8 cellular contexts compared by ENCODE assay signal in genomic region chr19:1406496-1406817, GRCh38. TPM values are rescaled to one million over a fixed set of nuclear protein-coding genes. Genes with fewer than 3 reads are reported as not detected.
DNase-seq lines count a peak whose midpoint lies in the region; ATAC-seq, FAIRE-seq and TF ChIP-seq lines count a peak whose summit lies in the region.

No MANE protein-coding gene starts in this region.

- peak overlapping the region; percentile 22 for H2AFZ ChIP-seq in keratinocyte (ENCODE audit: control insufficient read depth, low read length)

- peaks cover 2% of the 10 kb centered on the region for H3K9me1 ChIP-seq in keratinocyte (ENCODE audit: control insufficient read depth, extremely low read depth, insufficient read depth, low read length)

- H3K4me1 Mint-ChIP-seq in activated T-cell treated with anti-CD3 and anti-CD28 coated beads, Interleukin-2, amount 50 U/mL, for 72 hours (ENCODE audit: low read depth) = peaks cover 44% of the 10 kb centered on the region

- H3K36me3 Mint-ChIP-seq in activated T-cell treated with anti-CD3 and anti-CD28 coated beads, Interleukin-2, amount 50 U/mL, for 72 hours (ENCODE audit: insufficient read depth in 2 of 2) = peaks cover 2 to 8% of the 10 kb centered on the region in 2 donors
- H3K36me3 Mint-ChIP-seq in activated naive CD4-positive, alpha-beta T cell treated with anti-CD3 and anti-CD28 coated beads, Interleukin-2, amount 50 U/mL, for 72 hours = peaks cover 20 to 24% of the 10 kb centered on the region in 2 donors

- peak overlapping the region; percentile 60 for H3K4me2 ChIP-seq in keratinocyte (ENCODE audit: control insufficient read depth, extremely low read depth, insufficient read depth, low read depth, low read length)

- peak overlapping the region; percentile 51 for H3K27ac ChIP-seq in keratinocyte (ENCODE audit: control insufficient read depth, insufficient read depth, low read length)
- peak overlapping the region; percentile 26 to 79 for H3K27ac ChIP-seq in testis

- no peak for DNase-seq in activated T-cell treated with anti-CD3 and anti-CD28 coated beads, Interleukin-2, amount 50 U/mL, for 72 hours
- DNase-seq in activated T-cell treated with anti-CD3 and anti-CD28 coated beads for 4 hours = no peak
- no peak for DNase-seq in activated naive CD4-positive, alpha-beta T cell treated with anti-CD3 and anti-CD28 coated beads, Interleukin-2, amount 50 U/mL, for 72 hours (ENCODE audit: low spot score in 2 of 2)
- DNase-seq in keratinocyte (ENCODE audit: low read depth, low spot score) = no peak
- DNase-seq in testis = no peak
- DNase-seq in KBM-7 = no peak

- in situ Hi-C loops in KBM-7 (cut with MboI; ENCODE audit: low pct_unique_long_range_greater_than_20kb, low sequenced_read_pairs) = no loop called here

- no peaks in the 10 kb centered on the region for H3K9me3 Mint-ChIP-seq in activated T-cell treated with anti-CD3 and anti-CD28 coated beads, Interleukin-2, amount 50 U/mL, for 72 hours
- H3K9me3 Mint-ChIP-seq in activated naive CD4-positive, alpha-beta T cell treated with anti-CD3 and anti-CD28 coated beads, Interleukin-2, amount 50 U/mL, for 72 hours = no peaks in the 10 kb centered on the region

- H3K4me3 Mint-ChIP-seq in activated T-cell treated with anti-CD3 and anti-CD28 coated beads, Interleukin-2, amount 50 U/mL, for 72 hours = peak overlapping the region; percentile 75 to 85

- H3K4me1 ChIP-seq in keratinocyte (ENCODE audit: control insufficient read depth, extremely low read depth, insufficient read depth, low read length) (peaks cover 43% of the 10 kb centered on the region), testis (peaks cover 49% of the 10 kb centered on the region)

- WGBS in testis, 2 donors = 27 to 29% methylated on average over 13 to 15 of the region's 15 CpGs

- peaks cover 27% of the 10 kb centered on the region for H4K20me1 ChIP-seq in keratinocyte (ENCODE audit: control insufficient read depth, extremely low read depth, insufficient read depth, low read length)

- peak overlapping the region; percentile 68 for H3K9ac ChIP-seq in keratinocyte (ENCODE audit: control insufficient read depth, extremely low read depth, insufficient read depth, low read length)

- peaks cover 7% of the 10 kb centered on the region for H3K27me3 Mint-ChIP-seq in activated T-cell treated with anti-CD3 and anti-CD28 coated beads, Interleukin-2, amount 50 U/mL, for 72 hours (ENCODE audit: low read depth)

- TF ChIP-seq CTCF in keratinocyte (optimal IDR thresholded peaks at IDR 0.05 in 1 of 3, IDR thresholded peaks at IDR 0.05 in 1 of 3, conservative IDR thresholded peaks at IDR 0.05 in 1 of 3; ENCODE audit: extremely low read depth in 1 of 3, insufficient read depth in 2 of 3, low read length in 3 of 3) = no peak
- TF ChIP-seq CTCF in testis (IDR thresholded peaks at IDR 0.05) = no peak

- peak overlapping the region; percentile 13 for H3K27ac Mint-ChIP-seq in activated T-cell treated with anti-CD3 and anti-CD28 coated beads, Interleukin-2, amount 50 U/mL, for 72 hours
- peak overlapping the region; percentile 60 to 87 for H3K27ac Mint-ChIP-seq in activated naive CD4-positive, alpha-beta T cell treated with anti-CD3 and anti-CD28 coated beads, Interleukin-2, amount 50 U/mL, for 72 hours

- H3K27me3 ChIP-seq in keratinocyte (ENCODE audit: control insufficient read depth, extremely low read depth, insufficient read depth, low read length) (no peaks in the 10 kb centered on the region), testis (no peaks in the 10 kb centered on the region)

- no peak for TF ChIP-seq POLR2A in testis (IDR thresholded peaks at IDR 0.05)

- peaks cover 37% of the 10 kb centered on the region for H3K79me2 ChIP-seq in keratinocyte (ENCODE audit: control insufficient read depth, insufficient read depth, low read length)

- H3K9me3 ChIP-seq in keratinocyte (ENCODE audit: control insufficient read depth, low read depth, low read length) = no peaks in the 10 kb centered on the region
- H3K9me3 ChIP-seq in testis = no peaks in the 10 kb centered on the region

- H3K36me3 ChIP-seq in keratinocyte (ENCODE audit: control insufficient read depth in 2 of 2, extremely low read depth in 1 of 2, insufficient read depth in 2 of 2, low read length in 2 of 2) = peaks cover 4 to 10% of the 10 kb centered on the region in 2 experiments
- no peaks in the 10 kb centered on the region for H3K36me3 ChIP-seq in testis (ENCODE audit: low read depth, missing control alignments)

- FAIRE-seq in keratinocyte (lab: Jason Lieb, UNC) = no peak

- no peak for ATAC-seq in activated T-cell treated with anti-CD3 and anti-CD28 coated beads, Interleukin-2, amount 50 U/mL, for 72 hours (replicated peaks in 1 of 2)
- no peak for ATAC-seq in activated naive CD4-positive, alpha-beta T cell treated with anti-CD3 and anti-CD28 coated beads, Interleukin-2, amount 50 U/mL, for 72 hours
- ATAC-seq in GM18519 (IDR thresholded peaks at IDR 0.05; ENCODE audit: low FRiP score, unreplicated experiment) (no peak), HG02981 (IDR thresholded peaks at IDR 0.05; ENCODE audit: unreplicated experiment) (no peak)

- intact Hi-C loops in testis (cut with DNase I; ENCODE audit: low total_unique reads) = no loop called here

- dilution Hi-C loops in keratinocyte (cut with MboI; ENCODE audit: extremely low pct_ligation_motif_present, low sequenced_read_pairs) = no loop called here

- H3K4me3 ChIP-seq in keratinocyte (ENCODE audit: control insufficient read depth in 2 of 3, extremely low read depth in 1 of 3, insufficient read depth in 2 of 3, low read depth in 1 of 3, low read length in 3 of 3) (peak overlapping the region; percentile 46 to 69 (median 57)), testis (peak overlapping the region in 1 of 2 donors; percentile 60)

RNA-seq across cellular contexts. Expression of gene DAZAP1, which starts 0.9 kb away (rescaled TPM):
- total RNA-seq in activated T-cell treated with anti-CD3 and anti-CD28 coated beads, Interleukin-2, amount 50 U/mL, for 72 hours = 100 to 1,000 TPM; 219 to 252 TPM
- 100 to 1,000 TPM; 194 to 298 TPM for total RNA-seq in activated naive CD4-positive, alpha-beta T cell treated with anti-CD3 and anti-CD28 coated beads, Interleukin-2, amount 50 U/mL, for 72 hours
- polyA plus RNA-seq in keratinocyte (56.4 to 99.2 TPM (median 71.6 TPM) in 3 replicates), testis (ENCODE audit: insufficient read depth, low read depth, low replicate concordance) (215 TPM)
- 75.7 TPM for polyA plus RNA-seq in keratinocyte (2011; ENCODE audit: low read depth)
- polyA plus RNA-seq in keratinocyte (2011; cell fraction: cytosol; rRNA removed) = 33.6 and 50.2 TPM in 2 replicates
- polyA plus RNA-seq in keratinocyte (2011; cell fraction: nucleus; rRNA removed) = 72.0 and 80.3 TPM in 2 replicates
- 35.2 and 91.1 TPM in 2 replicates for polyA plus RNA-seq in keratinocyte (2012; ENCODE audit: low replicate concordance)
- 24.9 to 70.2 TPM (median 27.3 TPM) in 3 replicates for polyA minus RNA-seq in keratinocyte
- 40.5 TPM for polyA minus RNA-seq in keratinocyte (2011; cell fraction: cytosol; rRNA and poly(A)+ RNA removed)
- 20.7 and 38.5 TPM in 2 replicates for polyA minus RNA-seq in keratinocyte (2011; cell fraction: nucleus; rRNA and poly(A)+ RNA removed)
- total RNA-seq in testis = 10 to 100 TPM; 97.9 to 99.6 TPM

RNA-seq across cellular contexts. Expression of gene GAMT, which starts 5.1 kb away (rescaled TPM):
- total RNA-seq in activated T-cell treated with anti-CD3 and anti-CD28 coated beads, Interleukin-2, amount 50 U/mL, for 72 hours = 10 to 100 TPM; 13.6 to 17.7 TPM
- total RNA-seq in activated naive CD4-positive, alpha-beta T cell treated with anti-CD3 and anti-CD28 coated beads, Interleukin-2, amount 50 U/mL, for 72 hours = 10 to 100 TPM in 1 of 2 donors, 1 to 10 TPM in 1; 4.2 to 30.2 TPM
- 5.7 to 15.6 TPM (median 7.6 TPM) in 3 replicates for polyA plus RNA-seq in keratinocyte
- polyA plus RNA-seq in keratinocyte (2011; ENCODE audit: low read depth) = 2.3 TPM
- polyA plus RNA-seq in keratinocyte (2011; cell fraction: cytosol; rRNA removed) = 5.4 and 11.0 TPM in 2 replicates
- polyA plus RNA-seq in keratinocyte (2011; cell fraction: nucleus; rRNA removed) = 2.8 and 4.4 TPM in 2 replicates
- polyA plus RNA-seq in keratinocyte (2012; ENCODE audit: low replicate concordance) = 7.6 and 8.1 TPM in 2 replicates
- 3.4 to 8.3 TPM (median 7.1 TPM) in 3 replicates for polyA minus RNA-seq in keratinocyte
- 12.1 TPM for polyA minus RNA-seq in keratinocyte (2011; cell fraction: cytosol; rRNA and poly(A)+ RNA removed)
- polyA minus RNA-seq in keratinocyte (2011; cell fraction: nucleus; rRNA and poly(A)+ RNA removed) = 1.3 and 1.5 TPM in 2 replicates
- 100 to 1,000 TPM; 144 to 191 TPM for total RNA-seq in testis
- polyA plus RNA-seq in testis (ENCODE audit: insufficient read depth, low read depth, low replicate concordance) = 92.2 TPM

RNA-seq across cellular contexts. Expression of gene NDUFS7, which starts 22.8 kb away (rescaled TPM):
- 100 to 1,000 TPM in 1 of 2 donors, 10 to 100 TPM in 1; 96.5 to 107 TPM for total RNA-seq in activated T-cell treated with anti-CD3 and anti-CD28 coated beads, Interleukin-2, amount 50 U/mL, for 72 hours
- 100 to 1,000 TPM in 1 of 2 donors, 10 to 100 TPM in 1; 89.4 to 105 TPM for total RNA-seq in activated naive CD4-positive, alpha-beta T cell treated with anti-CD3 and anti-CD28 coated beads, Interleukin-2, amount 50 U/mL, for 72 hours
- polyA plus RNA-seq in keratinocyte (23.2 to 52.1 TPM (median 41.3 TPM) in 3 replicates), testis (ENCODE audit: insufficient read depth, low read depth, low replicate concordance) (172 TPM)
- 11.3 TPM for polyA plus RNA-seq in keratinocyte (2011; ENCODE audit: low read depth)
- 24.0 and 90.4 TPM in 2 replicates for polyA plus RNA-seq in keratinocyte (2011; cell fraction: cytosol; rRNA removed)
- polyA plus RNA-seq in keratinocyte (2011; cell fraction: nucleus; rRNA removed) = 28.1 and 45.9 TPM in 2 replicates
- 53.3 and 67.2 TPM in 2 replicates for polyA plus RNA-seq in keratinocyte (2012; ENCODE audit: low replicate concordance)
- 23.6 to 24.5 TPM (median 24.1 TPM) in 3 replicates for polyA minus RNA-seq in keratinocyte
- 179 TPM for polyA minus RNA-seq in keratinocyte (2011; cell fraction: cytosol; rRNA and poly(A)+ RNA removed)
- 21.3 and 24.1 TPM in 2 replicates for polyA minus RNA-seq in keratinocyte (2011; cell fraction: nucleus; rRNA and poly(A)+ RNA removed)
- total RNA-seq in testis = 100 to 1,000 TPM; 170 to 176 TPM

RNA-seq across cellular contexts. Expression of gene RPS15, which starts 31.7 kb away (rescaled TPM):
- 1,000 to 10,000 TPM; 1,293 to 1,490 TPM for total RNA-seq in activated T-cell treated with anti-CD3 and anti-CD28 coated beads, Interleukin-2, amount 50 U/mL, for 72 hours
- total RNA-seq in activated naive CD4-positive, alpha-beta T cell treated with anti-CD3 and anti-CD28 coated beads, Interleukin-2, amount 50 U/mL, for 72 hours = 1,000 to 10,000 TPM; 1,495 to 1,747 TPM
- polyA plus RNA-seq in keratinocyte = 795 to 1,391 TPM (median 803 TPM) in 3 replicates
- polyA plus RNA-seq in keratinocyte (2011; ENCODE audit: low read depth) = 362 TPM
- polyA plus RNA-seq in keratinocyte (2011; cell fraction: cytosol; rRNA removed) = 749 and 1,693 TPM in 2 replicates
- 422 and 446 TPM in 2 replicates for polyA plus RNA-seq in keratinocyte (2011; cell fraction: nucleus; rRNA removed)
- 1,800 and 1,869 TPM in 2 replicates for polyA plus RNA-seq in keratinocyte (2012; ENCODE audit: low replicate concordance)
- 373 to 635 TPM (median 449 TPM) in 3 replicates for polyA minus RNA-seq in keratinocyte
- 1,642 TPM for polyA minus RNA-seq in keratinocyte (2011; cell fraction: cytosol; rRNA and poly(A)+ RNA removed)
- polyA minus RNA-seq in keratinocyte (2011; cell fraction: nucleus; rRNA and poly(A)+ RNA removed) = 171 and 204 TPM in 2 replicates
- total RNA-seq in testis = 1,000 to 10,000 TPM; 1,248 to 1,750 TPM
- polyA plus RNA-seq in testis (ENCODE audit: insufficient read depth, low read depth, low replicate concordance) = 768 TPM

RNA-seq across cellular contexts. Expression of gene APC2, which starts 43.5 kb away (rescaled TPM):
- under 1 TPM; 0.02 to 0.14 TPM for total RNA-seq in activated T-cell treated with anti-CD3 and anti-CD28 coated beads, Interleukin-2, amount 50 U/mL, for 72 hours
- under 1 TPM; 0.09 to 0.14 TPM for total RNA-seq in activated naive CD4-positive, alpha-beta T cell treated with anti-CD3 and anti-CD28 coated beads, Interleukin-2, amount 50 U/mL, for 72 hours
- 0.01 to 0.05 TPM (median 0.01 TPM) in 3 replicates for polyA plus RNA-seq in keratinocyte
- polyA plus RNA-seq in keratinocyte (2011; ENCODE audit: low read depth) = not detected
- 0.01 and 0.03 TPM in 2 replicates for polyA plus RNA-seq in keratinocyte (2011; cell fraction: cytosol; rRNA removed)
- polyA plus RNA-seq in keratinocyte (2011; cell fraction: nucleus; rRNA removed) = 0.08 and 0.11 TPM in 2 replicates
- polyA plus RNA-seq in keratinocyte (2012; ENCODE audit: low replicate concordance) = 0.16 and 0.20 TPM in 2 replicates
- 0.03 to 0.13 TPM in 2 of 3 replicates, not detected in the other for polyA minus RNA-seq in keratinocyte
- polyA minus RNA-seq in keratinocyte (2011; cell fraction: cytosol; rRNA and poly(A)+ RNA removed) = not detected
- polyA minus RNA-seq in keratinocyte (2011; cell fraction: nucleus; rRNA and poly(A)+ RNA removed) = 0.21 and 0.54 TPM in 2 replicates
- 1 to 10 TPM; 4.6 to 5.9 TPM for total RNA-seq in testis
- 2.8 TPM for polyA plus RNA-seq in testis (ENCODE audit: insufficient read depth, low read depth, low replicate concordance)

Comparison
In these comparisons a context has a peak if more than half of its experiments do, and no peak if none do; other contexts are left out.
1. RNA of gene GAMT, which starts 5.1 kb away (total RNA-seq): 144 to 191 TPM in testis; 4.2 to 30.2 TPM in activated naive CD4-positive, alpha-beta T cell treated with anti-CD3 and anti-CD28 coated beads, Interleukin-2, amount 50 U/mL, for 72 hours and 13.6 to 17.7 TPM in activated T-cell treated with anti-CD3 and anti-CD28 coated beads, Interleukin-2, amount 50 U/mL, for 72 hours; every median in the first group is over 4 times any median in the second.